Comparison of ENCODE assay signal across 11 cellular contexts in the genomic region with DNA sequence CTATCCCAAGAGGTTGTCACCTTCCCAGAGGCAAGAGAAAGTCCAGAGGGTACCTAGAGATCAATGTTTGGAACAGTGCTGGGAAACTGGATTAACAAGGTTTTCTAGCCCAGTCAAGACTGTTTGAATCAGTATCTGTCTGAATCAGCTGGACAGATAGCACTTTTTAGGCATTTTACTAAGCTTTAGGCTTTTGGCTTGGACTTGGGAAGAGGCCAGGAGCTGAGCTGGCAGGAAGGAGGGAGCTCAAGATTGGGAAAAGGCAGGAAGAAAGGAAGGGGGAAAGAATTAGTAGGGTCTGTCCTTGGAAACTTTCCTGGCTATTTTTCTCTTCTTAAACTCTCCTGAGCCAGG. TPM values are rescaled to one million over a fixed set of nuclear protein-coding genes. Genes with fewer than 3 reads are reported as not detected.
DNase-seq lines count a peak whose midpoint lies in the region; ATAC-seq, FAIRE-seq and TF ChIP-seq lines count a peak whose summit lies in the region.
"Had no signal": no experiment of that assay in that cellular context is flagged by ENCODE, and none has a peak within 500 bp of the region (broad histone marks: within the 10 kb centered on the region; RNA-seq: fewer than 3 reads in every experiment).

No MANE protein-coding gene starts in this region.

- TF ChIP-seq CTCF in astrocyte (IDR thresholded peaks at IDR 0.05; ENCODE audit: insufficient read depth, low read depth, low read length) (no peak), thyroid gland (IDR thresholded peaks at IDR 0.05) (no peak)

- intact Hi-C loops in thyroid gland (cut with DNase I), result loop anchor here (5.0 kb wide), 1 partner anchor 37 kb away; no protein-coding TSS in a partner anchor

- H3K4me3 ChIP-seq in astrocyte (ENCODE audit: insufficient read depth, low read depth, low read length) (no peak overlapping the region), thyroid gland (replicated peaks in 1 of 3) (no peak overlapping the region)
- H3K4me3 ChIP-seq: neural progenitor cell, transverse colon had no signal

- peaks cover 58% of the 10 kb centered on the region for H3K36me3 Mint-ChIP-seq in stimulated activated naive CD8-positive, alpha-beta T cell treated with anti-CD3 and anti-CD28 coated beads, Interleukin-15, Interleukin-2, amounts not matched to agents 100 ng/mL and 50 ng/mL, for 24 hours (ENCODE audit: low read depth)
- peaks cover 31% of the 10 kb centered on the region for H3K36me3 Mint-ChIP-seq in astrocyte (ENCODE audit: low read depth, unreplicated experiment)

- H3K27me3 Mint-ChIP-seq in stimulated activated naive CD8-positive, alpha-beta T cell treated with anti-CD3 and anti-CD28 coated beads, Interleukin-15, Interleukin-2, amounts not matched to agents 100 ng/mL and 50 ng/mL, for 24 hours, result no peaks in the 10 kb centered on the region
- no peaks in the 10 kb centered on the region for H3K27me3 Mint-ChIP-seq in stimulated activated naive CD8-positive, alpha-beta T cell treated with anti-CD3 and anti-CD28 coated beads, Interleukin-15, amount 100 ng/mL, for 72 hours
- no peaks in the 10 kb centered on the region for H3K27me3 Mint-ChIP-seq in astrocyte (ENCODE audit: low read depth, unreplicated experiment)

- no peak for ATAC-seq in stimulated activated naive CD8-positive, alpha-beta T cell treated with anti-CD3 and anti-CD28 coated beads, Interleukin-15, amount 100 ng/mL, for 72 hours
- ATAC-seq in left lobe of liver (peak; percentile 67), GM21528 (IDR thresholded peaks at IDR 0.05; ENCODE audit: low FRiP score, unreplicated experiment) (no peak)

- no peaks in the 10 kb centered on the region for H3K79me2 ChIP-seq in astrocyte (ENCODE audit: insufficient read depth, low read length)

- H3K27me3 ChIP-seq in astrocyte (ENCODE audit: insufficient read depth, low read length), result no peaks in the 10 kb centered on the region
- no peaks in the 10 kb centered on the region for H3K27me3 ChIP-seq in thyroid gland
- H3K27me3 ChIP-seq: neural progenitor cell, transverse colon had no signal

- H3K9me3 ChIP-seq in astrocyte (ENCODE audit: insufficient read depth, low read depth, low read length), result no peaks in the 10 kb centered on the region
- H3K9me3 ChIP-seq in thyroid gland, result no peaks in the 10 kb centered on the region
- H3K9me3 ChIP-seq: transverse colon had no signal

- H3K36me3 ChIP-seq in astrocyte (ENCODE audit: insufficient read depth, low read length) (peaks cover 7% of the 10 kb centered on the region), thyroid gland (peaks cover 14 to 23% of the 10 kb centered on the region in 2 donors)
- H3K36me3 ChIP-seq: neural progenitor cell, transverse colon had no signal

- peak overlapping the region; percentile 2 for H3K9ac ChIP-seq in astrocyte (ENCODE audit: low read length)
- H3K9ac ChIP-seq: neural progenitor cell had no signal

- peaks cover 55% of the 10 kb centered on the region for H3K4me1 Mint-ChIP-seq in stimulated activated naive CD8-positive, alpha-beta T cell treated with anti-CD3 and anti-CD28 coated beads, Interleukin-15, Interleukin-2, amounts not matched to agents 100 ng/mL and 50 ng/mL, for 24 hours (ENCODE audit: low read depth)
- peaks cover 86% of the 10 kb centered on the region for H3K4me1 Mint-ChIP-seq in stimulated activated naive CD8-positive, alpha-beta T cell treated with anti-CD3 and anti-CD28 coated beads, Interleukin-15, amount 100 ng/mL, for 72 hours
- peaks cover 5% of the 10 kb centered on the region for H3K4me1 Mint-ChIP-seq in astrocyte (ENCODE audit: low read depth, unreplicated experiment)
- H3K4me1 Mint-ChIP-seq: neural progenitor cell had no signal

- TF ChIP-seq POLR2A in GM12892 (IDR thresholded peaks at IDR 0.05; ENCODE audit: low read depth, low read length) (no peak), thyroid gland (IDR thresholded peaks at IDR 0.05) (no peak)

- no peak for DNase-seq in stimulated activated naive CD8-positive, alpha-beta T cell treated with anti-CD3 and anti-CD28 coated beads, Interleukin-15, amount 100 ng/mL, for 72 hours
- DNase-seq in astrocyte (ENCODE audit: low read depth) (peak; percentile 48), left lobe of liver (ENCODE audit: low spot score) (no peak), GM12892 (ENCODE audit: insufficient read length) (no peak), C1 segment of cervical spinal cord (lab: John Stamatoyannopoulos, UW) (no peak), thyroid gland (no peak)
- DNase-seq: NCI-H187 treated with DMSO at 0.1 percent for 48 hours had no signal

- H2AFZ ChIP-seq in astrocyte (ENCODE audit: low read depth, low read length), result peak overlapping the region; percentile 6
- H2AFZ ChIP-seq: neural progenitor cell had no signal

- H3K9me3 Mint-ChIP-seq in stimulated activated naive CD8-positive, alpha-beta T cell treated with anti-CD3 and anti-CD28 coated beads, Interleukin-15, Interleukin-2, amounts not matched to agents 100 ng/mL and 50 ng/mL, for 24 hours, result no peaks in the 10 kb centered on the region
- no peaks in the 10 kb centered on the region for H3K9me3 Mint-ChIP-seq in stimulated activated naive CD8-positive, alpha-beta T cell treated with anti-CD3 and anti-CD28 coated beads, Interleukin-15, amount 100 ng/mL, for 72 hours
- no peaks in the 10 kb centered on the region for H3K9me3 Mint-ChIP-seq in astrocyte (ENCODE audit: unreplicated experiment)
- H3K9me3 Mint-ChIP-seq: neural progenitor cell had no signal

- H3K27ac ChIP-seq in astrocyte (ENCODE audit: low read depth, low read length) (no peak overlapping the region), thyroid gland (no peak overlapping the region)
- H3K27ac ChIP-seq: neural progenitor cell, transverse colon had no signal

- no peak overlapping the region for H3K4me3 Mint-ChIP-seq in stimulated activated naive CD8-positive, alpha-beta T cell treated with anti-CD3 and anti-CD28 coated beads, Interleukin-15, Interleukin-2, amounts not matched to agents 100 ng/mL and 50 ng/mL, for 24 hours
- H3K4me3 Mint-ChIP-seq in stimulated activated naive CD8-positive, alpha-beta T cell treated with anti-CD3 and anti-CD28 coated beads, Interleukin-15, amount 100 ng/mL, for 72 hours, result peak overlapping the region in 1 of 2 donors; percentile 19
- no peak overlapping the region for H3K4me3 Mint-ChIP-seq in astrocyte (ENCODE audit: unreplicated experiment)
- H3K4me3 Mint-ChIP-seq: neural progenitor cell had no signal

- no peaks in the 10 kb centered on the region for H4K20me1 ChIP-seq in astrocyte (ENCODE audit: insufficient read depth, low read length)

- H3K4me1 ChIP-seq in astrocyte (ENCODE audit: insufficient read depth, low read length) (peaks cover 5% of the 10 kb centered on the region), thyroid gland (no peaks in the 10 kb centered on the region)
- H3K4me1 ChIP-seq: neural progenitor cell had no signal

- no peak for FAIRE-seq in astrocyte (lab: Jason Lieb, UNC)
- no peak for FAIRE-seq in GM12892 (lab: Jason Lieb, UNC)

- H3K27ac Mint-ChIP-seq in stimulated activated naive CD8-positive, alpha-beta T cell treated with anti-CD3 and anti-CD28 coated beads, Interleukin-15, Interleukin-2, amounts not matched to agents 100 ng/mL and 50 ng/mL, for 24 hours, result peak overlapping the region; percentile 45
- H3K27ac Mint-ChIP-seq in stimulated activated naive CD8-positive, alpha-beta T cell treated with anti-CD3 and anti-CD28 coated beads, Interleukin-15, amount 100 ng/mL, for 72 hours, result no peak overlapping the region
- no peak overlapping the region for H3K27ac Mint-ChIP-seq in astrocyte (ENCODE audit: unreplicated experiment)
- H3K27ac Mint-ChIP-seq: neural progenitor cell had no signal

- peak overlapping the region; percentile 0 for H3K4me2 ChIP-seq in astrocyte (ENCODE audit: low read length)
- H3K4me2 ChIP-seq: neural progenitor cell had no signal

RNA-seq across cellular contexts. Expression of gene IKZF4, which starts 8.3 kb away (rescaled TPM):
- total RNA-seq in astrocyte, result 5.6 and 6.9 TPM in 2 replicates
- 2.3 TPM for total RNA-seq in left lobe of liver
- 2.8 TPM for polyA plus RNA-seq in GM12892 (2012; ENCODE audit: missing spikeins)
- 10 to 100 TPM in 2 of 4 donors, 1 to 10 TPM in 2; 4.2 to 10.9 (median 9.4) TPM for total RNA-seq in thyroid gland

RNA-seq across cellular contexts. Expression of gene RPS26, which starts 12.6 kb away (rescaled TPM):
- total RNA-seq in astrocyte (39.4 and 45.9 TPM in 2 replicates), left lobe of liver (31.2 TPM), thyroid gland (1,000 to 10,000 TPM in 1 of 4 donors, 100 to 1,000 TPM in 2, 10 to 100 TPM in 1; 81.4 to 1,193 (median 632) TPM)
- 1,801 TPM for polyA plus RNA-seq in GM12892 (2012; ENCODE audit: missing spikeins)

RNA-seq across cellular contexts. Expression of gene SUOX, which starts 32.1 kb away (rescaled TPM):
- total RNA-seq in astrocyte, result 13.6 and 14.3 TPM in 2 replicates
- total RNA-seq in left lobe of liver, result 56.1 TPM
- polyA plus RNA-seq in GM12892 (2012; ENCODE audit: missing spikeins), result 11.3 TPM
- 10 to 100 TPM; 18.7 to 36.8 (median 36.2) TPM for total RNA-seq in thyroid gland

RNA-seq across cellular contexts. Expression of gene ERBB3, which starts 50.8 kb away (rescaled TPM):
- total RNA-seq in astrocyte (2.6 and 3.8 TPM in 2 replicates), left lobe of liver (93.2 TPM), thyroid gland (10 to 100 TPM; 14.7 to 30.0 (median 20.4) TPM)
- 0.49 TPM for polyA plus RNA-seq in GM12892 (2012; ENCODE audit: missing spikeins)

RNA-seq across cellular contexts. Expression of gene RAB5B, which starts 55.3 kb away (rescaled TPM):
- total RNA-seq in astrocyte (110 and 127 TPM in 2 replicates), left lobe of liver (46.5 TPM), thyroid gland (100 to 1,000 TPM; 104 to 119 (median 107) TPM)
- 47.6 TPM for polyA plus RNA-seq in GM12892 (2012; ENCODE audit: missing spikeins)
